20 cellular contexts compared by ENCODE assay signal in genomic region chr1:51298322-51298705, GRCh38. TPM values are rescaled to one million over a fixed set of nuclear protein-coding genes. Genes with fewer than 3 reads are reported as not detected.
A peak's percentile ranks its signal among the peaks of the same experiment; 100 is the strongest.
DNase-seq lines count a peak whose midpoint lies in the region; ATAC-seq and TF ChIP-seq lines count a peak whose summit lies in the region.
"Had no signal": no experiment of that assay in that cellular context is flagged by ENCODE, and none has a peak within 500 bp of the region (broad histone marks: within the 10 kb centered on the region; RNA-seq: fewer than 3 reads in every experiment).

No MANE protein-coding gene starts in this region.

- no peak for TF ChIP-seq CTCF in glutamatergic neuron (IDR thresholded peaks at IDR 0.05; ENCODE audit: partially characterized antibody, unreplicated experiment)
- TF ChIP-seq CTCF in heart right ventricle (IDR thresholded peaks at IDR 0.05), result no peak
- no peak for TF ChIP-seq CTCF in WERI-Rb-1 (IDR thresholded peaks at IDR 0.05; ENCODE audit: low read depth, low read length)

- H3K27ac Mint-ChIP-seq in activated naive CD8-positive, alpha-beta T cell, result no peak overlapping the region
- no peak overlapping the region for H3K27ac Mint-ChIP-seq in activated naive CD8-positive, alpha-beta T cell treated with anti-CD3 and anti-CD28 coated beads for 36 hours
- H3K27ac Mint-ChIP-seq in activated T-helper 17 cell treated with anti-CD3 and anti-CD28 coated beads, Interleukin-2, amount 50 U/mL, for 72 hours, result peak overlapping the region; percentile 67
- peak overlapping the region; percentile 77 for H3K27ac Mint-ChIP-seq in glutamatergic neuron (ENCODE audit: unreplicated experiment)
- H3K27ac Mint-ChIP-seq in stimulated activated naive B cell treated with anti-CD40 and anti-IgM and Interleukin-4, amounts not matched to agents 10 μg/mL and 1 μg/mL and 100 μg/mL, for 72 hours, result peak overlapping the region; percentile 37

- no peaks in the 10 kb centered on the region for H3K36me3 Mint-ChIP-seq in activated naive CD8-positive, alpha-beta T cell
- H3K36me3 Mint-ChIP-seq in activated naive CD8-positive, alpha-beta T cell treated with anti-CD3 and anti-CD28 coated beads for 36 hours, result no peaks in the 10 kb centered on the region
- no peaks in the 10 kb centered on the region for H3K36me3 Mint-ChIP-seq in activated T-helper 17 cell treated with anti-CD3 and anti-CD28 coated beads, Interleukin-2, amount 50 U/mL, for 72 hours (ENCODE audit: low read depth)
- peaks cover 7% of the 10 kb centered on the region for H3K36me3 Mint-ChIP-seq in glutamatergic neuron (ENCODE audit: unreplicated experiment)
- no peaks in the 10 kb centered on the region for H3K36me3 Mint-ChIP-seq in stimulated activated naive B cell treated with anti-CD40 and anti-IgM and Interleukin-4, amounts not matched to agents 10 μg/mL and 1 μg/mL and 100 μg/mL, for 72 hours
- H3K36me3 Mint-ChIP-seq: CD8-positive, alpha-beta memory T cell had no signal

- TF ChIP-seq POLR2A in GM18505 (IDR thresholded peaks at IDR 0.05; ENCODE audit: borderline replicate concordance, extremely low read depth, insufficient read depth, insufficient read length), result no peak

- H3K36me3 ChIP-seq in heart right ventricle (no peaks in the 10 kb centered on the region), WERI-Rb-1 (peaks cover 13% of the 10 kb centered on the region)
- H3K36me3 ChIP-seq: BE2C, MG63 had no signal

- peaks cover 10% of the 10 kb centered on the region for H3K4me1 Mint-ChIP-seq in activated naive CD8-positive, alpha-beta T cell (ENCODE audit: low read depth)
- H3K4me1 Mint-ChIP-seq in activated naive CD8-positive, alpha-beta T cell treated with anti-CD3 and anti-CD28 coated beads for 36 hours, result peaks cover 20% of the 10 kb centered on the region
- H3K4me1 Mint-ChIP-seq in activated T-helper 17 cell treated with anti-CD3 and anti-CD28 coated beads, Interleukin-2, amount 50 U/mL, for 72 hours, result peaks cover 13% of the 10 kb centered on the region
- peaks cover 12% of the 10 kb centered on the region for H3K4me1 Mint-ChIP-seq in glutamatergic neuron (ENCODE audit: low read depth, unreplicated experiment)
- H3K4me1 Mint-ChIP-seq in stimulated activated naive B cell treated with anti-CD40 and anti-IgM and Interleukin-4, amounts not matched to agents 10 μg/mL and 1 μg/mL and 100 μg/mL, for 72 hours, result peaks cover 25 to 30% of the 10 kb centered on the region in 2 donors

- H3K4me3 ChIP-seq in heart right ventricle (no peak overlapping the region), WERI-Rb-1 (ENCODE audit: low read depth, low read length) (no peak overlapping the region)
- H3K4me3 ChIP-seq: GM12878, MG63 had no signal

- no peaks in the 10 kb centered on the region for H3K27me3 ChIP-seq in heart right ventricle
- H3K27me3 ChIP-seq in WERI-Rb-1 (ENCODE audit: insufficient read depth, low read depth, severe bottlenecking), result no peaks in the 10 kb centered on the region
- H3K27me3 ChIP-seq: BE2C, MG63 had no signal

- intact Hi-C loops in heart right ventricle (cut with DNase I), result loop anchor here in 5 of 10 donors (5.0 to 10.0 kb wide), 3 partner anchors 61 to 106 kb away; partner anchors contain the start of gene RNF11 (in 4 of the 5)

- H3K4me3 Mint-ChIP-seq in activated naive CD8-positive, alpha-beta T cell, result peak overlapping the region; percentile 81
- H3K4me3 Mint-ChIP-seq in activated naive CD8-positive, alpha-beta T cell treated with anti-CD3 and anti-CD28 coated beads for 36 hours, result no peak overlapping the region
- H3K4me3 Mint-ChIP-seq in activated T-helper 17 cell treated with anti-CD3 and anti-CD28 coated beads, Interleukin-2, amount 50 U/mL, for 72 hours, result peak overlapping the region; percentile 68
- no peak overlapping the region for H3K4me3 Mint-ChIP-seq in glutamatergic neuron (ENCODE audit: unreplicated experiment)
- peak overlapping the region in 1 of 2 donors; percentile 9 for H3K4me3 Mint-ChIP-seq in stimulated activated naive B cell treated with anti-CD40 and anti-IgM and Interleukin-4, amounts not matched to agents 10 μg/mL and 1 μg/mL and 100 μg/mL, for 72 hours

- no peak overlapping the region for H3K27ac ChIP-seq in heart right ventricle
- H3K27ac ChIP-seq in WERI-Rb-1, result no peak overlapping the region
- H3K27ac ChIP-seq: KMS-11 had no signal

- no peaks in the 10 kb centered on the region for H3K27me3 Mint-ChIP-seq in activated naive CD8-positive, alpha-beta T cell
- H3K27me3 Mint-ChIP-seq in activated naive CD8-positive, alpha-beta T cell treated with anti-CD3 and anti-CD28 coated beads for 36 hours, result no peaks in the 10 kb centered on the region
- H3K27me3 Mint-ChIP-seq in activated T-helper 17 cell treated with anti-CD3 and anti-CD28 coated beads, Interleukin-2, amount 50 U/mL, for 72 hours, result no peaks in the 10 kb centered on the region
- peaks cover 3% of the 10 kb centered on the region for H3K27me3 Mint-ChIP-seq in glutamatergic neuron (ENCODE audit: unreplicated experiment)
- H3K27me3 Mint-ChIP-seq in stimulated activated naive B cell treated with anti-CD40 and anti-IgM and Interleukin-4, amounts not matched to agents 10 μg/mL and 1 μg/mL and 100 μg/mL, for 72 hours, result peaks cover 12 to 16% of the 10 kb centered on the region in 2 donors

- peaks cover 3 to 18% (median 14%) of the 10 kb centered on the region in 9 donors for H3K4me1 ChIP-seq in heart right ventricle
- H3K4me1 ChIP-seq: BE2C had no signal

- no peaks in the 10 kb centered on the region for H3K9me3 Mint-ChIP-seq in activated naive CD8-positive, alpha-beta T cell (ENCODE audit: low read depth)
- H3K9me3 Mint-ChIP-seq in activated naive CD8-positive, alpha-beta T cell treated with anti-CD3 and anti-CD28 coated beads for 36 hours, result no peaks in the 10 kb centered on the region
- H3K9me3 Mint-ChIP-seq in activated T-helper 17 cell treated with anti-CD3 and anti-CD28 coated beads, Interleukin-2, amount 50 U/mL, for 72 hours, result no peaks in the 10 kb centered on the region
- no peaks in the 10 kb centered on the region for H3K9me3 Mint-ChIP-seq in glutamatergic neuron (ENCODE audit: unreplicated experiment)
- no peaks in the 10 kb centered on the region for H3K9me3 Mint-ChIP-seq in stimulated activated naive B cell treated with anti-CD40 and anti-IgM and Interleukin-4, amounts not matched to agents 10 μg/mL and 1 μg/mL and 100 μg/mL, for 72 hours
- H3K9me3 Mint-ChIP-seq: CD8-positive, alpha-beta memory T cell had no signal

- WGBS in heart right ventricle, 2 donors, result 85 to 86% methylated on average over 4 of the region's 4 CpGs

- ATAC-seq in activated T-helper 17 cell treated with anti-CD3 and anti-CD28 coated beads, Interleukin-2, amount 50 U/mL, for 72 hours (replicated peaks), result no peak
- ATAC-seq in stimulated activated naive B cell treated with anti-CD40 and anti-IgM and Interleukin-4, amounts not matched to agents 10 μg/mL and 1 μg/mL and 100 μg/mL, for 72 hours (replicated peaks), result no peak
- no peak for ATAC-seq in heart right ventricle
- no peak for ATAC-seq in GM18505 (IDR thresholded peaks at IDR 0.05; ENCODE audit: unreplicated experiment)
- ATAC-seq: GM12878, HCT116, PC-3 had no signal

- no peaks in the 10 kb centered on the region for H3K9me3 ChIP-seq in heart right ventricle
- H3K9me3 ChIP-seq in WERI-Rb-1 (ENCODE audit: severe bottlenecking), result peaks cover 10% of the 10 kb centered on the region
- H3K9me3 ChIP-seq: BE2C, MG63 had no signal

- DNase-seq in activated naive CD8-positive, alpha-beta T cell treated with anti-CD3 and anti-CD28 coated beads for 36 hours, result no peak
- DNase-seq in glutamatergic neuron (no peak), heart right ventricle (no peak), WERI-Rb-1 (no peak)
- DNase-seq in stimulated activated naive B cell treated with anti-CD40 and anti-IgM and Interleukin-4, amounts not matched to agents 10 μg/mL and 1 μg/mL and 100 μg/mL, for 72 hours, result no peak
- DNase-seq: BE2C; CD8-positive, alpha-beta memory T cell; DND-41; GDM1; MG63; NCI-H1092; NCI-H2081; NCI-H748 treated with DMSO at 0.1 percent for 48 hours; PC-3 had no signal

RNA-seq across cellular contexts. Expression of gene TTC39A, which starts 32.0 kb away (rescaled TPM):
- not detected for total RNA-seq in activated naive CD8-positive, alpha-beta T cell treated with anti-CD3 and anti-CD28 coated beads for 36 hours
- total RNA-seq in activated T-helper 17 cell treated with anti-CD3 and anti-CD28 coated beads, Interleukin-2, amount 50 U/mL, for 72 hours, result under 1 TPM in 1 of 2 donors, not detected in 1; 0.74 TPM
- 28.0 TPM for total RNA-seq in glutamatergic neuron (ENCODE audit: unreplicated experiment)
- total RNA-seq in heart right ventricle, result 10 to 100 TPM; 14.3 to 38.7 (median 23.2) TPM
- 10 to 100 TPM in 1 of 2 donors, 1 to 10 TPM in 1; 4.3 to 14.0 TPM for polyA plus RNA-seq in heart right ventricle
- polyA plus RNA-seq: CD8-positive, alpha-beta memory T cell had no signal

Comparison
In these comparisons a context has a peak if more than half of its experiments do, and no peak if none do; other contexts are left out.
1. H3K4me3 Mint-ChIP-seq: peak in activated naive CD8-positive, alpha-beta T cell (single experiment) and activated T-helper 17 cell treated with anti-CD3 and anti-CD28 coated beads, Interleukin-2, amount 50 U/mL, for 72 hours (single experiment); none in activated naive CD8-positive, alpha-beta T cell treated with anti-CD3 and anti-CD28 coated beads for 36 hours (single experiment) and glutamatergic neuron (single experiment).
2. H3K27ac Mint-ChIP-seq: peak in activated T-helper 17 cell treated with anti-CD3 and anti-CD28 coated beads, Interleukin-2, amount 50 U/mL, for 72 hours (single experiment), glutamatergic neuron (single experiment) and stimulated activated naive B cell treated with anti-CD40 and anti-IgM and Interleukin-4, amounts not matched to agents 10 μg/mL and 1 μg/mL and 100 μg/mL, for 72 hours (single experiment); none in activated naive CD8-positive, alpha-beta T cell (single experiment) and activated naive CD8-positive, alpha-beta T cell treated with anti-CD3 and anti-CD28 coated beads for 36 hours (single experiment).
3. RNA of gene TTC39A, which starts 32.0 kb away (total RNA-seq): 28.0 TPM in glutamatergic neuron (single experiment) and 14.3 to 38.7 TPM in heart right ventricle; 0.74 TPM in activated T-helper 17 cell treated with anti-CD3 and anti-CD28 coated beads, Interleukin-2, amount 50 U/mL, for 72 hours and not detected in activated naive CD8-positive, alpha-beta T cell treated with anti-CD3 and anti-CD28 coated beads for 36 hours; every median in the first group is over 4 times any median in the second.